ENCODE assay signal across 1 cellular context in the genomic region with DNA sequence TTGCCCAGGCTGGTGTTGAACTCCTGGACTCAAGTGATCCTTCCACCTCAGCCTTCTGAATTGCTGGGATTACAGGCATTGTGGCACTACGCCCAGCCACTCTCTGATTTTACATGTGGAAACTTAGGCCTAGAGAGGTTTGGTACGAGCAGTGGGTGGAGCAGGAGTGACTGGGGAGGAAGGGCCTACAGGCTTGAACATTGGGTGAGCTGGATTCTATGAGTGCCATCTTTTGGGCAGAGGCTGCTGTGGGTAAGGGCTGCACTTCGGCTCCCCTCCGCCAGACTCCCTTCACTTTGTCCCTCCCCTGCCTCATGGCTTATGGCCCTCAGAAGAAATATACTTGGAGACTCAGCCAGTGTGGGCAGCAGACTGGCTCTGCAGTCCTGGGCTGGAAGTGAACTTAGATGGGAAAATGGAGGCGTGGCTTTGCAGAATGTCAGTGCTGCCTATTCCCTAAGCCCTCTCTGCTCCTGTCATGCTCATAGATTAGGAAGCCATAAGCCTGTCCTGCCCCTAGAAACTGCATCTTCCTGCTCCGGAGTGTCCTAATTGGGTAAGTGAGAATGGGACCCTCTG.
TF ChIP-seq lines count a peak whose summit lies in the region.

No MANE protein-coding gene starts in this region.

TF ChIP-seq in SK-N-SH treated with all-trans-retinoic acid at 6 μM for 48 hours, 23 proteins besides CTCF, POLR2A, EP300 and RAD21 (continued from another document):
- TF ChIP-seq, protein P1, sequence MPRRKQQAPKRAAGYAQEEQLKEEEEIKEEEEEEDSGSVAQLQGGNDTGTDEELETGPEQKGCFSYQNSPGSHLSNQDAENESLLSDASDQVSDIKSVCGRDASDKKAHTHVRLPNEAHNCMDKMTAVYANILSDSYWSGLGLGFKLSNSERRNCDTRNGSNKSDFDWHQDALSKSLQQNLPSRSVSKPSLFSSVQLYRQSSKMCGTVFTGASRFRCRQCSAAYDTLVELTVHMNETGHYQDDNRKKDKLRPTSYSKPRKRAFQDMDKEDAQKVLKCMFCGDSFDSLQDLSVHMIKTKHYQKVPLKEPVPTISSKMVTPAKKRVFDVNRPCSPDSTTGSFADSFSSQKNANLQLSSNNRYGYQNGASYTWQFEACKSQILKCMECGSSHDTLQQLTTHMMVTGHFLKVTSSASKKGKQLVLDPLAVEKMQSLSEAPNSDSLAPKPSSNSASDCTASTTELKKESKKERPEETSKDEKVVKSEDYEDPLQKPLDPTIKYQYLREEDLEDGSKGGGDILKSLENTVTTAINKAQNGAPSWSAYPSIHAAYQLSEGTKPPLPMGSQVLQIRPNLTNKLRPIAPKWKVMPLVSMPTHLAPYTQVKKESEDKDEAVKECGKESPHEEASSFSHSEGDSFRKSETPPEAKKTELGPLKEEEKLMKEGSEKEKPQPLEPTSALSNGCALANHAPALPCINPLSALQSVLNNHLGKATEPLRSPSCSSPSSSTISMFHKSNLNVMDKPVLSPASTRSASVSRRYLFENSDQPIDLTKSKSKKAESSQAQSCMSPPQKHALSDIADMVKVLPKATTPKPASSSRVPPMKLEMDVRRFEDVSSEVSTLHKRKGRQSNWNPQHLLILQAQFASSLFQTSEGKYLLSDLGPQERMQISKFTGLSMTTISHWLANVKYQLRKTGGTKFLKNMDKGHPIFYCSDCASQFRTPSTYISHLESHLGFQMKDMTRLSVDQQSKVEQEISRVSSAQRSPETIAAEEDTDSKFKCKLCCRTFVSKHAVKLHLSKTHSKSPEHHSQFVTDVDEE (CRISPR knock-in tag; IDR thresholded peaks at IDR 0.05), result no peak
- TF ChIP-seq ARNTL (CRISPR knock-in tag; IDR thresholded peaks at IDR 0.05; ENCODE audit: borderline replicate concordance, low read depth) (no peak), GLIS3 (CRISPR knock-in tag; IDR thresholded peaks at IDR 0.05) (no peak), PPARA (CRISPR knock-in tag; IDR thresholded peaks at IDR 0.05; ENCODE audit: borderline replicate concordance) (no peak), SNAI2 (CRISPR knock-in tag; IDR thresholded peaks at IDR 0.05) (no peak)
